ENCODE assay signal across 18 cellular contexts in genomic region chr19:35246466-35247096, GRCh38. TPM values are rescaled to one million over a fixed set of nuclear protein-coding genes. Genes with fewer than 3 reads are reported as not detected.
A peak's percentile ranks its signal among the peaks of the same experiment; 100 is the strongest.
DNase-seq lines count a peak whose midpoint lies in the region; ATAC-seq and TF ChIP-seq lines count a peak whose summit lies in the region.
"Had no signal": no experiment of that assay in that cellular context is flagged by ENCODE, and none has a peak within 500 bp of the region (broad histone marks: within the 10 kb centered on the region; RNA-seq: fewer than 3 reads in every experiment).

No MANE protein-coding gene starts in this region.

- POLR2A ChIA-PET in CD8-positive, alpha-beta memory T cell (lab: Charles Lee) = interaction anchor here (0.6 kb wide), 1 partner anchor 13 kb away, joined by 3 read pairs; no protein-coding TSS in a partner anchor
- POLR2A ChIA-PET in WTC11 (lab: Charles Lee) = no interaction called here

- no peaks in the 10 kb centered on the region; a peak in 2 of 22 replicates for H4K20me1 ChIP-seq in BLaER1 treated with 17β-estradiol and CSF1 and Interleukin-3, amounts not matched to agents 10 nM and 100 nM

- peaks cover 30 to 41% (median 38%) of the 10 kb centered on the region in 3 donors for H3K4me1 Mint-ChIP-seq in CD8-positive, alpha-beta memory T cell
- H3K4me1 Mint-ChIP-seq in WTC11 = peaks cover 35% of the 10 kb centered on the region

- CTCF ChIA-PET in CD8-positive, alpha-beta memory T cell (lab: Charles Lee) = no interaction called here
- CTCF ChIA-PET in WTC11 (lab: Charles Lee) = no interaction called here

- peaks cover 5 to 41% (median 11%) of the 10 kb centered on the region in 11 experiments for H3K9me3 ChIP-seq in BLaER1 treated with 17β-estradiol and CSF1 and Interleukin-3, amounts not matched to agents 10 nM and 100 nM (replicated peaks in 1 of 11)
- peaks cover 4% of the 10 kb centered on the region for H3K9me3 ChIP-seq in CD8-positive, alpha-beta memory T cell (ENCODE audit: low read length)
- H3K9me3 ChIP-seq in iPS-20b (ENCODE audit: insufficient read depth, low read depth, low read length) = no peaks in the 10 kb centered on the region
- H3K9me3 ChIP-seq in ascending aorta = peaks cover 0 to 2% of the 10 kb centered on the region in 2 donors
- H3K9me3 ChIP-seq: SJCRH30, testis had no signal

- DNase-seq in CD8-positive, alpha-beta memory T cell = no peak
- DNase-seq in WTC11 (ENCODE audit: low spot score) = no peak
- no peak for DNase-seq in stimulated activated CD4-positive, alpha-beta T cell treated with anti-CD3 and anti-CD28 coated beads, Interleukin-1b, Interleukin-23, amount 100 ng/mL, for 48 hours
- DNase-seq in NCI-H2107 (lab: John Stamatoyannopoulos, UW) = no peak
- no peak for DNase-seq in ascending aorta (ENCODE audit: low spot score in 2 of 2)
- DNase-seq: C1 segment of cervical spinal cord; foreskin melanocyte; NCI-H1417 treated with DMSO at 0.1 percent for 48 hours; NCI-H345; SJCRH30; stimulated activated CD4-positive, alpha-beta T cell treated with anti-CD3 and anti-CD28 coated beads, Interleukin-2, amount 100 ng/mL, for 48 hours; stimulated activated CD8-positive, alpha-beta memory T cell treated with anti-CD3 and anti-CD28 coated beads, Interleukin-4, amount 100 ng/mL, for 48 hours; testis had no signal

- H3K27me3 ChIP-seq in BLaER1 treated with 17β-estradiol and CSF1 and Interleukin-3, amounts not matched to agents 10 nM and 100 nM = peaks cover 37 to 61% (median 57%) of the 10 kb centered on the region in 11 experiments
- no peaks in the 10 kb centered on the region for H3K27me3 ChIP-seq in CD8-positive, alpha-beta memory T cell (ENCODE audit: insufficient read depth, low read length, poor library complexity, severe bottlenecking)
- H3K27me3 ChIP-seq in iPS-20b (ENCODE audit: insufficient read depth, low read length) (no peaks in the 10 kb centered on the region), ascending aorta (peaks cover 10% of the 10 kb centered on the region)
- H3K27me3 ChIP-seq: SJCRH30, testis had no signal

- H3K9ac ChIP-seq in BLaER1 treated with 17β-estradiol and CSF1 and Interleukin-3, amounts not matched to agents 10 nM and 100 nM = no peak overlapping the region
- H3K9ac ChIP-seq in iPS-20b (ENCODE audit: low read depth, low read length) = peak overlapping the region; percentile 99; the same call in 1 of the 2 replicates

- TF ChIP-seq CTCF in WTC11 (IDR thresholded peaks at IDR 0.05) = no peak
- no peak for TF ChIP-seq CTCF in ascending aorta (IDR thresholded peaks at IDR 0.05)

- intact Hi-C loops in ascending aorta (cut with DNase I) = no loop called here

- ATAC-seq in WTC11 = no peak
- ATAC-seq in HG02588 (IDR thresholded peaks at IDR 0.05; ENCODE audit: unreplicated experiment) = no peak

- H3K27ac Mint-ChIP-seq in CD8-positive, alpha-beta memory T cell = peak overlapping the region in 2 of 8 donors; percentile 2 to 94
- H3K27ac Mint-ChIP-seq in WTC11 = peak overlapping the region; percentile 99

- H3K27me3 Mint-ChIP-seq in CD8-positive, alpha-beta memory T cell = peaks cover 14 to 25% of the 10 kb centered on the region in 2 donors
- no peaks in the 10 kb centered on the region for H3K27me3 Mint-ChIP-seq in WTC11 (ENCODE audit: low read depth)

- peak overlapping the region in 6 of 7 donors; percentile 84 to 95 (median 93) for H3K4me3 Mint-ChIP-seq in CD8-positive, alpha-beta memory T cell
- peak overlapping the region; percentile 98 for H3K4me3 Mint-ChIP-seq in WTC11

- H3K36me3 ChIP-seq in BLaER1 treated with 17β-estradiol and CSF1 and Interleukin-3, amounts not matched to agents 10 nM and 100 nM = no peaks in the 10 kb centered on the region
- H3K36me3 ChIP-seq in CD8-positive, alpha-beta memory T cell (ENCODE audit: insufficient read depth, low read length) = no peaks in the 10 kb centered on the region
- peaks cover 15% of the 10 kb centered on the region for H3K36me3 ChIP-seq in iPS-20b (ENCODE audit: insufficient read depth, low read depth, low read length)
- no peaks in the 10 kb centered on the region for H3K36me3 ChIP-seq in ascending aorta
- H3K36me3 ChIP-seq: SJCRH30 had no signal

- H3K9me3 Mint-ChIP-seq in CD8-positive, alpha-beta memory T cell = peaks cover 2 to 22% (median 19%) of the 10 kb centered on the region in 5 donors
- peaks cover 5% of the 10 kb centered on the region for H3K9me3 Mint-ChIP-seq in WTC11

- peak overlapping the region in 7 of 11 experiments; percentile 6 to 99 (median 15); a peak in 9 of 22 replicates for H3K4me2 ChIP-seq in BLaER1 treated with 17β-estradiol and CSF1 and Interleukin-3, amounts not matched to agents 10 nM and 100 nM

- H3K27ac ChIP-seq in BLaER1 treated with 17β-estradiol and CSF1 and Interleukin-3, amounts not matched to agents 10 nM and 100 nM = no peak overlapping the region
- no peak overlapping the region for H3K27ac ChIP-seq in CD8-positive, alpha-beta memory T cell (ENCODE audit: low read depth, low read length)
- no peak overlapping the region for H3K27ac ChIP-seq in iPS-20b (ENCODE audit: low read length)
- no peak overlapping the region for H3K27ac ChIP-seq in ascending aorta
- H3K27ac ChIP-seq: SJCRH30 had no signal

- H3K4me1 ChIP-seq in BLaER1 treated with 17β-estradiol and CSF1 and Interleukin-3, amounts not matched to agents 10 nM and 100 nM = peaks cover 18 to 32% (median 25%) of the 10 kb centered on the region in 10 experiments
- H3K4me1 ChIP-seq in CD8-positive, alpha-beta memory T cell (ENCODE audit: insufficient read depth, low read length) = peaks cover 11% of the 10 kb centered on the region
- H3K4me1 ChIP-seq in iPS-20b (ENCODE audit: insufficient read depth, low read length) (peaks cover 7% of the 10 kb centered on the region), ascending aorta (peaks cover 6 to 8% of the 10 kb centered on the region in 2 donors)
- H3K4me1 ChIP-seq: SJCRH30, testis had no signal

- H3K36me3 Mint-ChIP-seq in CD8-positive, alpha-beta memory T cell = peaks cover 3 to 31% (median 16%) of the 10 kb centered on the region in 3 donors
- H3K36me3 Mint-ChIP-seq in WTC11 = peaks cover 27% of the 10 kb centered on the region

- no peak overlapping the region for H3K4me3 ChIP-seq in BLaER1 treated with 17β-estradiol and CSF1 and Interleukin-3, amounts not matched to agents 10 nM and 100 nM
- no peak overlapping the region for H3K4me3 ChIP-seq in CD8-positive, alpha-beta memory T cell (ENCODE audit: low read length)
- peak overlapping the region; percentile 94; the same call in 1 of the 2 replicates for H3K4me3 ChIP-seq in iPS-20b (ENCODE audit: low read length)
- no peak overlapping the region for H3K4me3 ChIP-seq in ascending aorta
- H3K4me3 ChIP-seq: SJCRH30 had no signal

TF ChIP-seq in WTC11, 78 proteins besides CTCF, POLR2A, EP300 and RAD21:
- TF ChIP-seq CREM (CRISPR knock-in tag; IDR thresholded peaks at IDR 0.05) (no peak), JAZF1 (CRISPR knock-in tag; IDR thresholded peaks at IDR 0.05) (no peak), NR1H2 (CRISPR knock-in tag; IDR thresholded peaks at IDR 0.05) (no peak), TP53 (CRISPR knock-in tag; IDR thresholded peaks at IDR 0.05) (no peak)

RNA-seq across cellular contexts. Expression of gene LSR, which starts 2.2 kb away (rescaled TPM):
- total RNA-seq in CD8-positive, alpha-beta memory T cell = 10 to 100 TPM; 23.5 to 27.5 TPM
- 77.8 TPM for polyA plus RNA-seq in CD8-positive, alpha-beta memory T cell
- total RNA-seq in WTC11 (2021) (126 to 132 TPM (median 130 TPM) in 3 replicates), ascending aorta (79.4 TPM)

RNA-seq across cellular contexts. Expression of gene FAM187B, which starts 18.0 kb away (rescaled TPM):
- total RNA-seq in CD8-positive, alpha-beta memory T cell = not detected
- polyA plus RNA-seq in CD8-positive, alpha-beta memory T cell = not detected
- total RNA-seq in WTC11 (2021) = 0.16 to 0.20 TPM in 2 of 3 replicates, not detected in the other
- total RNA-seq in ascending aorta = not detected
- total RNA-seq: activated CD8-positive, alpha-beta memory T cell treated with anti-CD3 and anti-CD28 coated beads for 36 hours; lung microvascular endothelial cell; SJCRH30 had no signal

RNA-seq across cellular contexts. Expression of gene USF2, which starts 22.2 kb away (rescaled TPM):
- 100 to 1,000 TPM; 125 to 132 TPM for total RNA-seq in CD8-positive, alpha-beta memory T cell
- 9.2 TPM for polyA plus RNA-seq in CD8-positive, alpha-beta memory T cell
- total RNA-seq in WTC11 (2021) (109 to 127 TPM (median 120 TPM) in 3 replicates), ascending aorta (116 TPM)

RNA-seq across cellular contexts. Expression of gene HAMP, which starts 35.7 kb away (rescaled TPM):
- under 1 TPM; 0.31 TPM for total RNA-seq in CD8-positive, alpha-beta memory T cell
- not detected for polyA plus RNA-seq in CD8-positive, alpha-beta memory T cell
- 0.11 to 0.22 TPM (median 0.14 TPM) in 3 replicates for total RNA-seq in WTC11 (2021)
- not detected for total RNA-seq in ascending aorta
- total RNA-seq: testis had no signal

RNA-seq across cellular contexts. Expression of gene MAG, which starts 45.4 kb away (rescaled TPM):
- total RNA-seq in CD8-positive, alpha-beta memory T cell = not detected
- polyA plus RNA-seq in CD8-positive, alpha-beta memory T cell = 0.36 TPM
- total RNA-seq in WTC11 (2021) (0.23 to 0.53 TPM (median 0.46 TPM) in 3 replicates), ascending aorta (not detected)
- total RNA-seq: activated CD8-positive, alpha-beta memory T cell treated with anti-CD3 and anti-CD28 coated beads for 36 hours; lung microvascular endothelial cell had no signal
